ENCODE assay signal across 17 cellular contexts in the genomic region with DNA sequence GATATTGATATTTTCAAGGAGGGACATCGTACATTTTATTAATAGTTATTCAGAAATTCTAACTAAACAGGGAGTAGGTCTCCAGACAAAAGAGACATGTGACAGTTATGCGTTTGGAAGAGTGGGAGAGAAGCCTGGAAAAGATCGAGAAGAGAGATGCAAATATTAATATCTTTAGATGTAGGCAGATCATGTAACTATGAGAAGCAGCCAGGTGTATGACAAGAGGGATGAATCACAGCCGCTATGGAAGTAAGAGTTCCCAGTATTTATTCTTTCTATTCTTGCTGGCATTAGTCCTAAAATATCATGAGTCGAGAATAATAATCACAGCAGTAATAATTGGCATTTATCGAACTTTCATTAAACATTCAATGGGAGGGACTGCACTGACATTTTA.
DNase-seq lines count a peak whose midpoint lies in the region; TF ChIP-seq lines count a peak whose summit lies in the region.
"Had no signal": no experiment of that assay in that cellular context is flagged by ENCODE, and none has a peak within 500 bp of the region (broad histone marks: within the 10 kb centered on the region; RNA-seq: fewer than 3 reads in every experiment).

No MANE protein-coding gene starts in this region.

- CTCF ChIA-PET in A673 (lab: Charles Lee): interaction anchor here (1.1 kb wide), 1 partner anchor 22 kb away, joined by 6 read pairs; no protein-coding TSS in a partner anchor
- CTCF ChIA-PET in OCI-LY7 (lab: Charles Lee; ENCODE audit: unreplicated experiment): no interaction called here
- CTCF ChIA-PET in PC-9 (lab: Charles Lee): no interaction called here

- no peaks in the 10 kb centered on the region for H3K9me3 ChIP-seq in A673 (ENCODE audit: low read depth, low read length, poor library complexity, severe bottlenecking)
- peaks cover 0 to 5% (median 0%) of the 10 kb centered on the region in 11 experiments; a peak in 1 of 22 replicates for H3K9me3 ChIP-seq in BLaER1 treated with 17β-estradiol and CSF1 and Interleukin-3, amounts not matched to agents 10 nM and 100 nM (replicated peaks in 1 of 11)
- H3K9me3 ChIP-seq in OCI-LY7 (ENCODE audit: low read length): no peaks in the 10 kb centered on the region
- no peaks in the 10 kb centered on the region for H3K9me3 ChIP-seq in PC-9 (ENCODE audit: insufficient read depth, low read depth)
- H3K9me3 ChIP-seq: A549, SK-N-SH had no signal

- no peaks in the 10 kb centered on the region for H3K27me3 ChIP-seq in A673 (replicated peaks; ENCODE audit: insufficient read depth, low read depth, low read length, poor library complexity)
- H3K27me3 ChIP-seq in BLaER1 treated with 17β-estradiol and CSF1 and Interleukin-3, amounts not matched to agents 10 nM and 100 nM: no peaks in the 10 kb centered on the region
- no peaks in the 10 kb centered on the region for H3K27me3 ChIP-seq in PC-9 (ENCODE audit: insufficient read depth, low read depth)

- no peak overlapping the region for H3K9ac ChIP-seq in BLaER1 treated with 17β-estradiol and CSF1 and Interleukin-3, amounts not matched to agents 10 nM and 100 nM
- H3K9ac ChIP-seq: SK-N-SH had no signal

- no peaks in the 10 kb centered on the region for H4K20me1 ChIP-seq in BLaER1 treated with 17β-estradiol and CSF1 and Interleukin-3, amounts not matched to agents 10 nM and 100 nM
- H4K20me1 ChIP-seq in OCI-LY7 (ENCODE audit: insufficient read depth, low read length) (no peaks in the 10 kb centered on the region), PC-9 (ENCODE audit: insufficient read depth) (no peaks in the 10 kb centered on the region)

- H3K4me2 ChIP-seq in BLaER1 treated with 17β-estradiol and CSF1 and Interleukin-3, amounts not matched to agents 10 nM and 100 nM: peak overlapping the region in 9 of 11 experiments; percentile 63 to 86 (median 73); a peak in 11 of 22 replicates
- H3K4me2 ChIP-seq in OCI-LY7 (ENCODE audit: low read length) (no peak overlapping the region), PC-9 (no peak overlapping the region)
- H3K4me2 ChIP-seq: A549, SK-N-SH had no signal

- H3K4me1 ChIP-seq in A673 (ENCODE audit: insufficient read depth, low read length, poor library complexity, severe bottlenecking) (peaks cover 54% of the 10 kb centered on the region), OCI-LY7 (ENCODE audit: insufficient read depth, low read length, poor library complexity, severe bottlenecking) (peaks cover 4% of the 10 kb centered on the region), PC-9 (replicated peaks; ENCODE audit: insufficient read depth) (no peaks in the 10 kb centered on the region)
- H3K4me1 ChIP-seq in BLaER1 treated with 17β-estradiol and CSF1 and Interleukin-3, amounts not matched to agents 10 nM and 100 nM: peaks cover 16 to 40% (median 26%) of the 10 kb centered on the region in 10 experiments
- H3K4me1 ChIP-seq: A549 had no signal

- DNase-seq in A673 (ENCODE audit: low spot score) (no peak), OCI-LY7 (ENCODE audit: low spot score) (no peak), epithelial cell of esophagus (ENCODE audit: low read depth) (peak; percentile 13), PC-9 (no peak), NCI-H1436 treated with DMSO at 0.1 percent for 48 hours (lab: John Stamatoyannopoulos, UW) (no peak)
- DNase-seq in activated effector memory CD4-positive, alpha-beta T cell treated with Interleukin-2 at 50 U/mL for 16 hours: no peak
- DNase-seq in effector CD4-positive, alpha-beta T cell: no peak
- DNase-seq: HCEC 1CT, NCI-H1105 treated with DMSO at 0.1 percent for 48 hours, NCI-H2029, NCI-H2227 treated with DMSO at 0.1 percent for 48 hours, NCI-H526 treated with DMSO at 0.1 percent for 48 hours, SIG-M5, SK-N-SH, SW 1271 had no signal

- TF ChIP-seq CTCF in A673 (conservative IDR thresholded peaks at IDR 0.05; ENCODE audit: low read depth, low read length) (no peak), OCI-LY7 (conservative IDR thresholded peaks at IDR 0.05; ENCODE audit: low read length) (no peak), epithelial cell of esophagus (IDR thresholded peaks at IDR 0.05; ENCODE audit: insufficient read depth, low read depth, low read length, missing control alignments) (no peak), PC-9 (conservative IDR thresholded peaks at IDR 0.05) (no peak)

- intact Hi-C loops in A673 (cut with micrococcal nuclease; ENCODE audit: unreplicated experiment) (no loop called here), OCI-LY7 (cut with micrococcal nuclease; ENCODE audit: unreplicated experiment) (no loop called here), PC-9 (cut with micrococcal nuclease; ENCODE audit: unreplicated experiment) (no loop called here)

- no peaks in the 10 kb centered on the region for H3K79me2 ChIP-seq in OCI-LY7 (ENCODE audit: insufficient read depth, low read depth, low read length)
- no peaks in the 10 kb centered on the region for H3K79me2 ChIP-seq in PC-9 (ENCODE audit: low read depth)

- no peaks in the 10 kb centered on the region for H3K9me2 ChIP-seq in OCI-LY7 (ENCODE audit: insufficient read depth, low read length)
- H3K9me2 ChIP-seq in PC-9 (ENCODE audit: insufficient read depth): no peaks in the 10 kb centered on the region
- H3K9me2 ChIP-seq: SK-N-SH had no signal

- H3K27ac ChIP-seq in A673 (ENCODE audit: low read depth, low read length, poor library complexity, severe bottlenecking) (peak overlapping the region; percentile 86), OCI-LY7 (ENCODE audit: low read depth, low read length, poor library complexity, severe bottlenecking) (no peak overlapping the region), PC-9 (no peak overlapping the region)
- no peak overlapping the region for H3K27ac ChIP-seq in BLaER1 treated with 17β-estradiol and CSF1 and Interleukin-3, amounts not matched to agents 10 nM and 100 nM
- H3K27ac ChIP-seq: A549 had no signal

- POLR2A ChIA-PET in A673 (lab: Charles Lee; ENCODE audit: low non-redundant PET): interaction anchor here (0.7 kb wide), 1 partner anchor 140 kb away, joined by 11 read pairs; the partner anchor contains the start of gene CSRNP3
- POLR2A ChIA-PET in OCI-LY7 (lab: Charles Lee): interaction anchor here (0.7 to 1.3 kb wide), 3 partner anchors 21 to 125 kb away, joined by 3 to 4 read pairs (median 3); no protein-coding TSS in a partner anchor
- POLR2A ChIA-PET in PC-9 (lab: Charles Lee; ENCODE audit: unreplicated experiment): no interaction called here

- BruUV-seq in A673 (replicated peaks; lab: Mats Ljungman, UMichigan) (no TSS peak), OCI-LY7 (replicated peaks; lab: Mats Ljungman, UMichigan) (no TSS peak), PC-9 (replicated peaks; lab: Mats Ljungman, UMichigan) (no TSS peak)

- H3K36me3 ChIP-seq in A673 (ENCODE audit: insufficient read depth, low read length, poor library complexity, severe bottlenecking) (peaks cover 10% of the 10 kb centered on the region), OCI-LY7 (ENCODE audit: insufficient read depth, low read length) (no peaks in the 10 kb centered on the region), PC-9 (ENCODE audit: low read depth) (no peaks in the 10 kb centered on the region)
- H3K36me3 ChIP-seq in BLaER1 treated with 17β-estradiol and CSF1 and Interleukin-3, amounts not matched to agents 10 nM and 100 nM: no peaks in the 10 kb centered on the region

- H2AFZ ChIP-seq in OCI-LY7 (ENCODE audit: low read length) (0 out of 2 replicates have a peak overlapping the region, but pooled peaks have one; percentile 15), PC-9 (no peak overlapping the region)

- H3F3A ChIP-seq in PC-9 (ENCODE audit: insufficient read depth, low read depth): no peaks in the 10 kb centered on the region

- H3K4me3 ChIP-seq in A673 (ENCODE audit: low read depth, low read length, poor library complexity, severe bottlenecking): peak overlapping the region; percentile 28
- H3K4me3 ChIP-seq in BLaER1 treated with 17β-estradiol and CSF1 and Interleukin-3, amounts not matched to agents 10 nM and 100 nM: no peak overlapping the region
- no peak overlapping the region for H3K4me3 ChIP-seq in OCI-LY7 (ENCODE audit: low read depth, low read length, poor library complexity, severe bottlenecking)
- no peak overlapping the region for H3K4me3 ChIP-seq in epithelial cell of esophagus (ENCODE audit: low read length)
- H3K4me3 ChIP-seq in PC-9: no peak overlapping the region
- H3K4me3 ChIP-seq: A549 had no signal

Comparison
In these comparisons a context has a peak if more than half of its experiments do, and no peak if none do; other contexts are left out.
1. H3K4me2 ChIP-seq: peak in BLaER1 treated with 17β-estradiol and CSF1 and Interleukin-3, amounts not matched to agents 10 nM and 100 nM (9 of 11); none in OCI-LY7 (single experiment) and PC-9 (single experiment).